In the genomic region with DNA sequence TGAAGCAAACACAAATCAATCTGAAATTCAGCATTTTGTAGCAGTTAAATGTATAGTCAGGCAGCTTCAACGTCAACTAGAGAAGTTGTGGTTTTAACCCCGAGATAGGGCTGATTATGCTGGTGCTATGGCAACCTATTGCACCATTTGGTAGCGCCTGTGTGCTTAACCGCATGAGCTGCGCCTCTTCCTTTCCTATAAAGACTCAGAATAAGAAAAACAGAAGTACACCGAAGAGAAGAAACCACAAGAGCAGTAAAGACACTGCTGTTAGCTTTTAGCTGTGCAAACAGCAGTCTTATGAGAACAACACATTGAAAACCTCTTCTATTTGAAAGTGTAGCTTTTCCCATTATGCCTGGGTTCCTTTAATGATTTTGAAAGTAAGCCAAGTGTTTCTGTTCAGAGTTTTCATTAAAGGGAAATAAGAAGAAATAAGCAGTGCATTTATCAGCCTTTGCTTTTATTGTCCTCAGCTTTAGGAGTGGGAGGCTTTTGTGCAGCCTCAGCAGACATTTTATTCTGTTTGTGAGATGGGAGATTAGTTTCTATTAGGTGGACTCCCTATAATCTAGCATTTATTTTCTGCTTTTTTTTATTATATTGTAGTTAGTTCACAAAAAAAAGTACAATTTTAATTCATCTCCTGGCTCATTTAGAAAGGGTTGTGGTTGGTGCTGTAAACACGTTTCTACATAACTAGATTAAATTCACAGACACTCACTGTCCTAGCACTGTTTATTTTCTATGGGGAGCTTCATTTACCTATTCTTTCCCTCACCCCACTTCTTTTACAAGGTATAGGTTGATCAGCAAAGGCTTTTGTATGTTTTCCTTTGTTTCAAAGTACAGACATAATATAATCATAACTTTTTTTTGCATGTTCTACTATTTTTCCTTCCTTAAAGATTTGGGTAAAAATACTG, we compare ENCODE assay signal across 8 cellular contexts. TPM values are rescaled to one million over a fixed set of nuclear protein-coding genes. Genes with fewer than 3 reads are reported as not detected.
DNase-seq lines count a peak whose midpoint lies in the region; ATAC-seq lines count a peak whose summit lies in the region.

No MANE protein-coding gene starts in this region.

- ATAC-seq in GM18873 (IDR thresholded peaks at IDR 0.05; ENCODE audit: low FRiP score, unreplicated experiment) (peak; percentile 97), HG03097 (IDR thresholded peaks at IDR 0.05; ENCODE audit: low FRiP score, unreplicated experiment) (peak; percentile 97)
- ATAC-seq in naive thymus-derived CD8-positive, alpha-beta T cell = peak; percentile 72 to 81

- peak overlapping the region; percentile 65 to 85 (median 80) for H3K4me3 Mint-ChIP-seq in naive thymus-derived CD8-positive, alpha-beta T cell

- no peaks in the 10 kb centered on the region for H3K27me3 ChIP-seq in endocrine pancreas (ENCODE audit: control insufficient read depth, insufficient read depth, low read length)

- peak overlapping the region; percentile 76 for H3K4me3 ChIP-seq in endocrine pancreas (ENCODE audit: control insufficient read depth, insufficient read depth, low read length)

- DNase-seq in AG08396 (ENCODE audit: low spot score) = peak; percentile 58
- peak; percentile 35 for DNase-seq in NCI-H510A treated with DMSO at 0.1 percent for 48 hours (lab: John Stamatoyannopoulos, UW)
- peak; percentile 63 to 70 for DNase-seq in activated CD4-positive, alpha-beta T cell treated with anti-CD3 and anti-CD28 coated beads, Interleukin-2, amount 50 U/mL, for 4 hours
- DNase-seq in naive thymus-derived CD8-positive, alpha-beta T cell = peak; percentile 48 to 96 (median 84)
- peak; percentile 39 to 93 (median 84) for DNase-seq in stimulated activated naive CD4-positive, alpha-beta T cell (lab: John Stamatoyannopoulos, UW)

- no peak overlapping the region for H3K9ac ChIP-seq in endocrine pancreas (ENCODE audit: control insufficient read depth, insufficient read depth, low read length)

- peak overlapping the region; percentile 95 to 100 (median 99) for H3K27ac Mint-ChIP-seq in naive thymus-derived CD8-positive, alpha-beta T cell

- no peaks in the 10 kb centered on the region for H3K36me3 ChIP-seq in endocrine pancreas (ENCODE audit: control insufficient read depth, insufficient read depth, low read length)

- no peaks in the 10 kb centered on the region for H3K9me3 ChIP-seq in endocrine pancreas (ENCODE audit: control insufficient read depth, low read length)

- peaks cover 0 to 28% (median 21%) of the 10 kb centered on the region in 3 donors for H3K36me3 Mint-ChIP-seq in naive thymus-derived CD8-positive, alpha-beta T cell

- H3K9me3 Mint-ChIP-seq in naive thymus-derived CD8-positive, alpha-beta T cell = no peaks in the 10 kb centered on the region

- peaks cover 28 to 94% (median 75%) of the 10 kb centered on the region in 4 donors for H3K4me1 Mint-ChIP-seq in naive thymus-derived CD8-positive, alpha-beta T cell

- no peaks in the 10 kb centered on the region for H3K27me3 Mint-ChIP-seq in naive thymus-derived CD8-positive, alpha-beta T cell

- POLR2A ChIA-PET in naive thymus-derived CD8-positive, alpha-beta T cell (lab: Charles Lee) = interaction anchor here (0.5 to 8.4 kb wide), 25 partner anchors 9 to 161 kb away, joined by 3 to 110 read pairs (median 5); partner anchors contain the start of gene PTPRC

- H3K4me1 ChIP-seq in endocrine pancreas (ENCODE audit: control insufficient read depth, insufficient read depth, low read length) = no peaks in the 10 kb centered on the region

RNA-seq across cellular contexts. Expression of gene PTPRC, which starts 43.3 kb away (rescaled TPM):
- 100 to 1,000 TPM; 906 to 970 TPM for total RNA-seq in naive thymus-derived CD8-positive, alpha-beta T cell
- polyA plus RNA-seq in naive thymus-derived CD8-positive, alpha-beta T cell = 1,000 to 10,000 TPM in 2 of 3 donors, 100 to 1,000 TPM in 1; 980 to 1,253 (median 1,023) TPM

Comparison
In these comparisons a context has a peak if more than half of its experiments do, and no peak if none do; other contexts are left out.
1. Peak in every context shown above with its lines: DNase-seq, ATAC-seq and H3K4me3 ChIP-seq.